In genomic region chr3:37801966-37802365, GRCh38 we compare ENCODE assay signal across 1 cellular context.
TF ChIP-seq lines count a peak whose summit lies in the region.

No MANE protein-coding gene starts in this region.

TF ChIP-seq in A549, 52 proteins besides CTCF, POLR2A, EP300 and RAD21 (continued from another document):
- TF ChIP-seq ATOH8 (CRISPR knock-in tag; IDR thresholded peaks at IDR 0.05; ENCODE audit: low read depth), result no peak
- TF ChIP-seq HOXA7 (CRISPR knock-in tag; IDR thresholded peaks at IDR 0.05), result no peak
- no peak for TF ChIP-seq REST (IDR thresholded peaks at IDR 0.05)
- no peak for TF ChIP-seq ESRRA (IDR thresholded peaks at IDR 0.05; ENCODE audit: borderline replicate concordance, low read length)
- TF ChIP-seq NFE2L2 (conservative IDR thresholded peaks at IDR 0.05; ENCODE audit: low read length), result 0 out of 2 replicates have a peak, but pooled peaks have one; percentile 7
